Comparison of ENCODE assay signal across 19 cellular contexts in the genomic region with DNA sequence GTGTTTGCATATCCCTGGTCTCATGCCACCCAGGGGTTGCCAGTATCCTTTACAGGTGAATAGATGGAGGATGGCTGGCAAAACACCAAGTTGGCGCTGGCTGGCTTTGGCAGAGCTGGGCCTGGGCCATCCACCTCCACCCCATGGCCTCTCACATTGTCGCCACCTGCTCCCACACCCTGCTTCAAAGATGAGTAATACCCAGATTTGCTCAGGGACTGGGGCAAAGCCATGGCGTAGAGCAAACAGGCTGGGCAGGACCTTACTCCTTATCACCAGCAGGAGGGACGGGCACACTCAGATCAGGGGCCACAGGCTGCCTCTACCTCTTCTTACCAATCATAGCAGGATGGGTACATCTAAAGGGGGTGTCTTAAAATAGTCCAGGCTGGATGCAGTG. TPM values are rescaled to one million over a fixed set of nuclear protein-coding genes. Genes with fewer than 3 reads are reported as not detected.
A peak's percentile ranks its signal among the peaks of the same experiment; 100 is the strongest.
DNase-seq lines count a peak whose midpoint lies in the region; ATAC-seq and TF ChIP-seq lines count a peak whose summit lies in the region.
"Had no signal": no experiment of that assay in that cellular context is flagged by ENCODE, and none has a peak within 500 bp of the region (broad histone marks: within the 10 kb centered on the region; RNA-seq: fewer than 3 reads in every experiment).

No MANE protein-coding gene starts in this region.

- no peaks in the 10 kb centered on the region; the same call in 1 of the 2 replicates for H3K4me1 Mint-ChIP-seq in HFFc6 (ENCODE audit: low read depth)
- H3K4me1 Mint-ChIP-seq: neural crest cell had no signal

- no peak for ATAC-seq in HG03520 (IDR thresholded peaks at IDR 0.05; ENCODE audit: unreplicated experiment)
- ATAC-seq: left ventricle myocardium superior, Right ventricle myocardium inferior had no signal

- H3K9me3 Mint-ChIP-seq in HFFc6, result no peaks in the 10 kb centered on the region
- H3K9me3 Mint-ChIP-seq: CD8-positive, alpha-beta memory T cell; neural crest cell had no signal

- H3K4me3 Mint-ChIP-seq in HFFc6, result no peak overlapping the region
- H3K4me3 Mint-ChIP-seq: CD8-positive, alpha-beta memory T cell; neural crest cell had no signal

- H3K4me3 ChIP-seq in epithelial cell of esophagus (ENCODE audit: low read length), result no peak overlapping the region
- H3K4me3 ChIP-seq in retinal pigment epithelial cell (ENCODE audit: low read length), result no peak overlapping the region
- H3K4me3 ChIP-seq: heart left ventricle, spleen, suprapubic skin had no signal

- DNase-seq in DMS 273 (lab: John Stamatoyannopoulos, UW; ENCODE audit: unreplicated experiment), result peak; percentile 28
- no peak for DNase-seq in DMS 273 treated with DMSO at 0.1 percent for 48 hours (lab: John Stamatoyannopoulos, UW)
- peak; percentile 22 for DNase-seq in NCI-H226
- DNase-seq in epithelial cell of esophagus (ENCODE audit: low read depth), result peak; percentile 30
- no peak for DNase-seq in retinal pigment epithelial cell (ENCODE audit: low read depth)
- no peak for DNase-seq in activated naive CD4-positive, alpha-beta T cell treated with Interleukin-2 at 50 U/mL for 16 hours
- no peak for DNase-seq in HFFc6
- DNase-seq: activated naive CD4-positive, alpha-beta T cell; CD8-positive, alpha-beta memory T cell; heart left ventricle; left ventricle myocardium superior; NCI-H510A; spleen; T1000 had no signal

- TF ChIP-seq CTCF in epithelial cell of esophagus (IDR thresholded peaks at IDR 0.05; ENCODE audit: insufficient read depth, low read depth, low read length, missing control alignments) (peak; percentile 21), retinal pigment epithelial cell (conservative IDR thresholded peaks at IDR 0.05; ENCODE audit: low read depth, low read length) (peak; percentile 9), HFFc6 (IDR thresholded peaks at IDR 0.05) (no peak)

- H3K27ac Mint-ChIP-seq in HFFc6, result no peak overlapping the region
- H3K27ac Mint-ChIP-seq: CD8-positive, alpha-beta memory T cell had no signal

- peaks cover 29% of the 10 kb centered on the region for H3K36me3 Mint-ChIP-seq in HFFc6 (ENCODE audit: low read depth)

- no peaks in the 10 kb centered on the region; the same call in 1 of the 2 replicates for H3K27me3 Mint-ChIP-seq in HFFc6 (ENCODE audit: insufficient read depth)
- H3K27me3 Mint-ChIP-seq: CD8-positive, alpha-beta memory T cell had no signal

RNA-seq across cellular contexts. Expression of gene PLA2G10, which starts 24.3 kb away (rescaled TPM):
- total RNA-seq in HFFc6 (2021; fragmentation: NEBNext Ultra II Directional; extraction: Animal tissue kit (Norgen Biotek cat#: 25700)), result not detected
- total RNA-seq: cardiac septum; CD8-positive, alpha-beta memory T cell; heart left ventricle; left ventricle myocardium superior; neural crest cell; Right ventricle myocardium inferior; spleen; suprapubic skin had no signal

RNA-seq across cellular contexts. Expression of gene NPIPA3, which starts 33.4 kb away (rescaled TPM):
- 1 to 10 TPM in 4 of 6 experiments, under 1 TPM in 1, not detected in 1; 0.97 to 1.6 (median 1.4) TPM for total RNA-seq in HFFc6 (2021; fragmentation: NEBNext Ultra II Directional; extraction: Animal tissue kit (Norgen Biotek cat#: 25700))

RNA-seq across cellular contexts. Expression of gene BFAR, which starts 37.0 kb away (rescaled TPM):
- total RNA-seq in HFFc6 (2021; fragmentation: NEBNext Ultra II Directional; extraction: Animal tissue kit (Norgen Biotek cat#: 25700)), result 10 to 100 TPM; 60.8 to 70.2 (median 68.2) TPM

RNA-seq across cellular contexts. Expression of gene PARN, which starts 39.7 kb away (rescaled TPM):
- total RNA-seq in HFFc6 (2021; fragmentation: NEBNext Ultra II Directional; extraction: Animal tissue kit (Norgen Biotek cat#: 25700)), result 10 to 100 TPM; 25.5 to 36.1 (median 30.4) TPM

Comparison
In these comparisons a context has a peak if more than half of its experiments do, and no peak if none do; other contexts are left out.
1. DNase-seq: peak in DMS 273 (single experiment), NCI-H226 (single experiment) and epithelial cell of esophagus (single experiment); none in DMS 273 treated with DMSO at 0.1 percent for 48 hours (single experiment), retinal pigment epithelial cell (single experiment), activated naive CD4-positive, alpha-beta T cell treated with Interleukin-2 at 50 U/mL for 16 hours (single experiment) and HFFc6 (single experiment).